ENCODE assay signal across 8 cellular contexts in the genomic region with DNA sequence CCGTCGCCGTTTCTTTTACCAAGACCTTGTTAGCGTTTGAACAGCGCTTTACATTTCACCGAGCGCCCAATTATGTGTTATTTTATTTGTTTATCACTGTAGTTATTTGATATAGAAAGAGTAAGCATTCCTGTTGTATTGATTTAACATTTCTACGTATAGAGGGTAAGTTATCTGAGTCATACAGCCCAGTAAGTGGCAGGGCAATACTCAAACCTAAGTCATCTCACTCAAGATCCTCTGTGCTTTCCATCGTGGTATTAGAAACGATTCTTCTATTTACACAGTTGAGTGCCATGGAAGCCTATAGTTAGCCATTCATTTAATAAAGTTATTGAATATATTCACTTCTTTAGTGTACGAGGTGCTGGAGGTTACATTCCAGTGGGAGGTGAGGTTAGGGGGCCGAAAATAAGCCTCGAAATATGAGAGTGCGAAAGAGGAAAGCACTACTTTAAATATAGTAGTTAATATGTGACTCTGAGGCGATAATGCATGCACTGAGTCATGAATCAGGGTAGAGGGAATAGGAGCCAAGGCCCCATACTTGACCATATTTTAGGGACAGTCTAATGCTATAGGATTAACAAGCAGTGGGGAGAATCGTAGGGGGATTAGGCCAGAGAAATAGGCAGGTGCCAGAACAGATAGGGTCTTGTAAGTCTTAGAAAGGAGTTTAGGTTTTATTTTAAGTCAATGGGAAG. TPM values are rescaled to one million over a fixed set of nuclear protein-coding genes. Genes with fewer than 3 reads are reported as not detected.
DNase-seq lines count a peak whose midpoint lies in the region; ATAC-seq, FAIRE-seq and TF ChIP-seq lines count a peak whose summit lies in the region.

No MANE protein-coding gene starts in this region.

- H3K9me3 ChIP-seq in Peyer's patch = no peaks in the 10 kb centered on the region

- TF ChIP-seq POLR2A in GM12892 (IDR thresholded peaks at IDR 0.05; ENCODE audit: low read depth, low read length) = no peak
- TF ChIP-seq POLR2A in Peyer's patch (IDR thresholded peaks at IDR 0.05) = no peak

- H3K4me3 ChIP-seq in Peyer's patch (peak overlapping the region; percentile 72 to 88 (median 81)), fibroblast of mammary gland (ENCODE audit: control insufficient read depth, low read depth, low read length) (peak overlapping the region; percentile 99), skeletal muscle cell (ENCODE audit: low read depth, low read length) (peak overlapping the region; percentile 99)

- peak overlapping the region in 1 of 4 donors; percentile 90 for H3K27ac ChIP-seq in Peyer's patch

- H3K27me3 ChIP-seq in Peyer's patch = no peaks in the 10 kb centered on the region

- FAIRE-seq in GM12892 (lab: Jason Lieb, UNC) = peak; percentile 27

- TF ChIP-seq CTCF in Peyer's patch (IDR thresholded peaks at IDR 0.05) (no peak), fibroblast of mammary gland (conservative IDR thresholded peaks at IDR 0.05; ENCODE audit: control insufficient read depth, insufficient read depth, low read depth, low read length) (no peak)

- ATAC-seq in HG03342 (IDR thresholded peaks at IDR 0.05; ENCODE audit: unreplicated experiment) = no peak
- no peak for ATAC-seq in GM18909 (IDR thresholded peaks at IDR 0.05; ENCODE audit: poor library complexity, unreplicated experiment)
- ATAC-seq in GM21529 (IDR thresholded peaks at IDR 0.05; ENCODE audit: unreplicated experiment) = no peak

- DNase-seq in GM12892 (ENCODE audit: insufficient read length) = no peak
- DNase-seq in Peyer's patch = no peak
- peak; percentile 9 for DNase-seq in fibroblast of mammary gland (ENCODE audit: low read depth)
- DNase-seq in skeletal muscle cell (ENCODE audit: low read depth) = no peak
- DNase-seq in DMS 273 (lab: John Stamatoyannopoulos, UW; ENCODE audit: unreplicated experiment) = no peak

- H3K36me3 ChIP-seq in Peyer's patch = peaks cover 0 to 9% (median 0%) of the 10 kb centered on the region in 3 donors

- H3K4me1 ChIP-seq in Peyer's patch = peaks cover 0 to 20% (median 2%) of the 10 kb centered on the region in 4 donors

RNA-seq across cellular contexts. Expression of gene RAD51AP1, which starts 0.6 kb away (rescaled TPM):
- polyA plus RNA-seq in GM12892 (2012; ENCODE audit: missing spikeins) = 34.1 TPM
- total RNA-seq in Peyer's patch = 10 to 100 TPM in 1 of 4 donors, 1 to 10 TPM in 3; 2.3 to 35.5 (median 3.5) TPM

RNA-seq across cellular contexts. Expression of gene DYRK4, which starts 22.7 kb away (rescaled TPM):
- 34.0 TPM for polyA plus RNA-seq in GM12892 (2012; ENCODE audit: missing spikeins)
- 10 to 100 TPM; 13.1 to 71.0 (median 27.4) TPM for total RNA-seq in Peyer's patch
